Comparison of ENCODE assay signal across 6 cellular contexts in the genomic region with DNA sequence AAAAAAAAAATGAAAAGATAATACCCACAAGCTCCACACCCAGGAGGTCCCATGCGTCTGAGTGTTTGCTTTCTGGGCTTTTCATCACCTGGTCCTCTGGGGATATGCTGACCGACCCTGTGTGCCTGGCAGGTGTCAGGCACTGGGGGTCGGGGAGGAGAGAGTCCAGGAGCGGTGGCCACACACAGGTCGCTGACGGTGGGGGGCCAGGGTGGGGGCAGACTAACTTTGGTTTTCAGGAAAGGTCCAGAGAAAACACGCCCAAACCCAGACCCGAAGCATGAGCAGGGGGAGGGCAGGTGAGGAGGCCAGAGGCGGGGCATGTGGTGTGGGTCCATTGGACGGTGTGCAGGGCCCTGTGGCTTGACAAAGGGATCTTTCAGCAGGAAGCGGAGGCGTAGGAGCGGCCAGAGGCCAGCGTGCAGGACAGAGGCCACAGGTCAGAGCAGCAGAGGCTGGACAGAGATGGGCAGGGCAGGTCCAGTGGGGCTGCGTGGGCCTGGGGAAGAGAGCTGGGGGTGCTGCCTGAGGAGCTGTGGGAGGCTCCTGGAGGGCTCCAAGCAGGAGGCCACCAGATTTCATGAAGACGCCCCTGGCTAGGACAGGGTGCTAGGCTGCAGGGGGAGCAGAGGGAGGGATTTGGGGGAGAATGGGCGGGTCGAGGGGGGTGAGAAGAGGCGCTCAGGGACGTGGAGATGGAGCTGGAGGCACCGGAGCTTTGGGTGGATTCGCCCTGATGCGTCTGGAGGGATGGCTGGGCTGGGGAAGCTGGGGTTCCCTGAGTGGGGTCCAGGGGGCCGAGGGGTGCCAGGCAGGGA.
A peak's percentile ranks its signal among the peaks of the same experiment; 100 is the strongest.
DNase-seq lines count a peak whose midpoint lies in the region; ATAC-seq and TF ChIP-seq lines count a peak whose summit lies in the region.

No MANE protein-coding gene starts in this region.

- peak overlapping the region; percentile 87 for H3K4me3 Mint-ChIP-seq in memory B cell

- no peak overlapping the region for H2AFZ ChIP-seq in SU-DHL-6 (ENCODE audit: low read depth, low read length, severe bottlenecking)

- peaks cover 19% of the 10 kb centered on the region for H3K27me3 Mint-ChIP-seq in memory B cell

- no peaks in the 10 kb centered on the region for H3K36me3 Mint-ChIP-seq in memory B cell

- H3F3A ChIP-seq in SU-DHL-6 (ENCODE audit: insufficient read depth): no peaks in the 10 kb centered on the region

- no peak overlapping the region for H3K27ac Mint-ChIP-seq in memory B cell

- peak overlapping the region; percentile 62 for H3K4me3 ChIP-seq in GM06990 (replicated peaks; ENCODE audit: low read depth, low read length)
- H3K4me3 ChIP-seq in SU-DHL-6 (ENCODE audit: insufficient read depth, low read length, poor library complexity, severe bottlenecking): no peak overlapping the region

- H3K4me1 Mint-ChIP-seq in memory B cell: peaks cover 12% of the 10 kb centered on the region

- no peak for ATAC-seq in memory B cell (ENCODE audit: low read depth)

- no peaks in the 10 kb centered on the region for H3K27me3 ChIP-seq in GM06990 (replicated peaks; ENCODE audit: control insufficient read depth, insufficient read depth, low read length)
- H3K27me3 ChIP-seq in SU-DHL-6 (ENCODE audit: low read length): no peaks in the 10 kb centered on the region

- DNase-seq in GM06990 (ENCODE audit: extremely low read depth, insufficient read length): no peak
- no peak for DNase-seq in memory B cell (ENCODE audit: low spot score in 2 of 2)
- DNase-seq in dedifferentiated amniotic fluid mesenchymal stem cell (ENCODE audit: extremely low spot score): no peak
- no peak for DNase-seq in C1 segment of cervical spinal cord (lab: John Stamatoyannopoulos, UW)
- no peak for DNase-seq in NCI-H1694 treated with DMSO at 0.1 percent for 48 hours (lab: John Stamatoyannopoulos, UW)

- no peaks in the 10 kb centered on the region for H3K79me2 ChIP-seq in SU-DHL-6 (ENCODE audit: insufficient read depth, low read length)

- no peak overlapping the region for H3K27ac ChIP-seq in SU-DHL-6 (ENCODE audit: low read depth, low read length)

- H3K9me3 ChIP-seq in SU-DHL-6 (ENCODE audit: insufficient read depth, low read length): no peaks in the 10 kb centered on the region

- no peaks in the 10 kb centered on the region for H4K20me1 ChIP-seq in SU-DHL-6 (ENCODE audit: low read depth, low read length)

- no peaks in the 10 kb centered on the region for H3K9me3 Mint-ChIP-seq in memory B cell

- H3K9ac ChIP-seq in SU-DHL-6 (ENCODE audit: low read length): no peak overlapping the region

- H3K36me3 ChIP-seq in GM06990 (ENCODE audit: control insufficient read depth, insufficient read depth, low read length): peaks cover 3% of the 10 kb centered on the region
- no peaks in the 10 kb centered on the region for H3K36me3 ChIP-seq in SU-DHL-6 (ENCODE audit: low read length)

- peak overlapping the region; percentile 64 for H3K4me2 ChIP-seq in SU-DHL-6 (ENCODE audit: low read depth, low read length, poor library complexity, severe bottlenecking)

- TF ChIP-seq CTCF in GM06990 (IDR thresholded peaks at IDR 0.05; ENCODE audit: insufficient read depth, low read length, poor library complexity, severe bottlenecking): no peak
- no peak for TF ChIP-seq CTCF in SU-DHL-6 (IDR thresholded peaks at IDR 0.05; ENCODE audit: insufficient read depth, low read length, poor library complexity, severe bottlenecking)

- H3K9me2 ChIP-seq in SU-DHL-6 (replicated peaks; ENCODE audit: insufficient read depth, low read length): no peaks in the 10 kb centered on the region
